ENCODE assay signal across 1 cellular context in the genomic region with DNA sequence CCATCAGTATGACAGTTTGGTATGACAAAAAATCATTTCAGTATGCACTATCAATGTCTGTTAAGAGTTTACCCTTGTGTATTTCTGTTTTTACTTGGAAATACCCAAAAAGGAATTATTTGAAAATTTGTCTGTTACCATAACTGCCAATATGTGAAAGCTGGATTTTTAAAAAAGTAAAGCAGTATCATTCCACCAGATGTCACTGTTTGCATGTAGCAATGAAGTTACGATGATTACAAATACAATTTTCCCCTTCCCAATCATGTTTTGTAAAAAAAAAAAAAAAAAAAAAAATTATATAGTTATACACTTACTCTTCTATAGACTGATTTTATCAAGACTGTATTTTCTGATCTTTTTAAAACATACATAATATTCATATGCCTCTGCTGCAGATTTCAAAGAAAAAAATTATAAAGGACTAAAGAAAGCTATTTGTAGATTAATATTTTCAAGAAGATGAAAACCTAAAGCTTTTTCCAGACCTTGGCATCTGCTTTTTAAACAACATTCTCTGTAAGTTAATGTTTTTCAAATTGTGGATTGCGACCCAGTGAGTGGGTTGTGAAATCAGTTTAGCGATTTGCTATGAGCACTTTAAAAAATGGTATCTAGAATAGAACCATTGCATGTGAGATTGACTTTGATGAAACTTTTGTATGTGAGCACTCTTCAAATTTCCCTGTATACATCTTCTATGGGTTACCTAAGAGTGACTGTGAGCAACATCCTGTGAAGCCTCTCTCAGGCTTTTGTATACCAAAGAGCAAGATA.
TF ChIP-seq lines count a peak whose summit lies in the region.

No MANE protein-coding gene starts in this region.

TF ChIP-seq in HepG2, 621 proteins besides CTCF, POLR2A, EP300 and RAD21 (continued from another document and continues in another):
- TF ChIP-seq GMEB2 (CRISPR knock-in tag; IDR thresholded peaks at IDR 0.05; ENCODE audit: low read depth) (no peak), SP2 (CRISPR knock-in tag; IDR thresholded peaks at IDR 0.05) (no peak), ZNF331 (CRISPR knock-in tag; IDR thresholded peaks at IDR 0.05) (no peak), MIXL1 (CRISPR knock-in tag; IDR thresholded peaks at IDR 0.05) (peak; percentile 66), ZNF614 (CRISPR knock-in tag; IDR thresholded peaks at IDR 0.05; ENCODE audit: borderline replicate concordance) (peak; percentile 24; the same call in 1 of the 2 replicates), ZNF432 (CRISPR knock-in tag; IDR thresholded peaks at IDR 0.05; ENCODE audit: borderline replicate concordance) (no peak), NCOA5 (CRISPR knock-in tag; IDR thresholded peaks at IDR 0.05) (no peak), THAP11 (CRISPR knock-in tag; IDR thresholded peaks at IDR 0.05) (0 out of 2 replicates have a peak, but pooled peaks have one; percentile 13), ADNP (CRISPR knock-in tag; IDR thresholded peaks at IDR 0.05) (no peak), ATF7 (IDR thresholded peaks at IDR 0.05) (no peak), ATF7 (CRISPR knock-in tag; IDR thresholded peaks at IDR 0.05) (no peak), ZBTB20 (CRISPR knock-in tag; IDR thresholded peaks at IDR 0.05; ENCODE audit: borderline replicate concordance, low read depth) (no peak), ZNF441 (CRISPR knock-in tag; IDR thresholded peaks at IDR 0.05; ENCODE audit: borderline replicate concordance) (no peak), ZNF766 (CRISPR knock-in tag; IDR thresholded peaks at IDR 0.05; ENCODE audit: borderline replicate concordance) (no peak), KAT8 (CRISPR knock-in tag; IDR thresholded peaks at IDR 0.05) (peak; percentile 57), ZNF180 (CRISPR knock-in tag; IDR thresholded peaks at IDR 0.05; ENCODE audit: borderline replicate concordance, low read depth) (no peak), PRDM10 (CRISPR knock-in tag; IDR thresholded peaks at IDR 0.05; ENCODE audit: low read depth) (no peak), FOXA1 (IDR thresholded peaks at IDR 0.05) (no peak), FOXA1 (CRISPR knock-in tag; IDR thresholded peaks at IDR 0.05) (no peak), POGK (CRISPR knock-in tag; conservative IDR thresholded peaks at IDR 0.05) (no peak), PITX1 (CRISPR knock-in tag; IDR thresholded peaks at IDR 0.05) (no peak), SMC3 (IDR thresholded peaks at IDR 0.05; ENCODE audit: low read length) (peak; percentile 99), ATF2 (CRISPR knock-in tag; IDR thresholded peaks at IDR 0.05) (0 out of 2 replicates have a peak, but pooled peaks have one; percentile 53), HMGXB4 (CRISPR knock-in tag; IDR thresholded peaks at IDR 0.05; ENCODE audit: borderline replicate concordance in 1 of 2, low read depth in 1 of 2) (peak in 1 of 2 experiments; percentile 46; a peak in 1 of 4 replicates), HDAC2 (CRISPR knock-in tag; IDR thresholded peaks at IDR 0.05) (no peak), IKZF4 (CRISPR knock-in tag; IDR thresholded peaks at IDR 0.05; ENCODE audit: borderline replicate concordance, low read depth, not compliant biosample characterization) (no peak), MAFK (conservative IDR thresholded peaks at IDR 0.05 in 1 of 2, IDR thresholded peaks at IDR 0.05 in 1 of 2; ENCODE audit: low read length in 2 of 2) (no peak), XRCC5 (optimal IDR thresholded peaks at IDR 0.05; ENCODE audit: low read length) (no peak), FOXA3 (CRISPR knock-in tag; IDR thresholded peaks at IDR 0.05) (peak; percentile 41; the same call in 1 of the 2 replicates), SSRP1 (CRISPR knock-in tag; IDR thresholded peaks at IDR 0.05) (no peak), SP5 (CRISPR knock-in tag; IDR thresholded peaks at IDR 0.05; ENCODE audit: borderline replicate concordance, low read depth) (no peak), ZNF567 (CRISPR knock-in tag; IDR thresholded peaks at IDR 0.05; ENCODE audit: borderline replicate concordance) (no peak), ZFYVE20 (CRISPR knock-in tag; IDR thresholded peaks at IDR 0.05; ENCODE audit: borderline replicate concordance, low read depth) (no peak), CEBPG (CRISPR knock-in tag; IDR thresholded peaks at IDR 0.05) (0 out of 2 replicates have a peak, but pooled peaks have one; percentile 13), ZNF17 (CRISPR knock-in tag; IDR thresholded peaks at IDR 0.05) (no peak), HMGA1 (CRISPR knock-in tag; conservative IDR thresholded peaks at IDR 0.05) (no peak), ZNF724P (CRISPR knock-in tag; IDR thresholded peaks at IDR 0.05; ENCODE audit: borderline replicate concordance) (no peak), THYN1 (CRISPR knock-in tag; IDR thresholded peaks at IDR 0.05; ENCODE audit: borderline replicate concordance, low read depth) (peak; percentile 74; the same call in 1 of the 2 replicates), ESRRA (CRISPR knock-in tag; IDR thresholded peaks at IDR 0.05; ENCODE audit: low read depth) (no peak), ZGPAT (CRISPR knock-in tag; IDR thresholded peaks at IDR 0.05) (peak; percentile 38; the same call in 1 of the 2 replicates), ARID3A (IDR thresholded peaks at IDR 0.05; ENCODE audit: low read depth, low read length) (peak; percentile 93), GTF2F1 (IDR thresholded peaks at IDR 0.05; ENCODE audit: low read length) (no peak)
- TF ChIP-seq, protein P1, sequence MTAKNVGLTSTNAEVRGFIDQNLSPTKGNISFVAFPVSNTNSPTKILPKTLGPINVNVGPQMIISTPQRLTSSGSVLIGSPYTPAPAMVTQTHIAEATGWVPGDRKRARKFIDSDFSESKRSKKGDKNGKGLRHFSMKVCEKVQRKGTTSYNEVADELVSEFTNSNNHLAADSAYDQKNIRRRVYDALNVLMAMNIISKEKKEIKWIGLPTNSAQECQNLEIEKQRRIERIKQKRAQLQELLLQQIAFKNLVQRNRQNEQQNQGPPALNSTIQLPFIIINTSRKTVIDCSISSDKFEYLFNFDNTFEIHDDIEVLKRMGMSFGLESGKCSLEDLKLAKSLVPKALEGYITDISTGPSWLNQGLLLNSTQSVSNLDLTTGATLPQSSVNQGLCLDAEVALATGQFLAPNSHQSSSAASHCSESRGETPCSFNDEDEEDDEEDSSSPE (CRISPR knock-in tag; IDR thresholded peaks at IDR 0.05): 0 out of 2 replicates have a peak, but pooled peaks have one; percentile 16
- TF ChIP-seq, protein P2, sequence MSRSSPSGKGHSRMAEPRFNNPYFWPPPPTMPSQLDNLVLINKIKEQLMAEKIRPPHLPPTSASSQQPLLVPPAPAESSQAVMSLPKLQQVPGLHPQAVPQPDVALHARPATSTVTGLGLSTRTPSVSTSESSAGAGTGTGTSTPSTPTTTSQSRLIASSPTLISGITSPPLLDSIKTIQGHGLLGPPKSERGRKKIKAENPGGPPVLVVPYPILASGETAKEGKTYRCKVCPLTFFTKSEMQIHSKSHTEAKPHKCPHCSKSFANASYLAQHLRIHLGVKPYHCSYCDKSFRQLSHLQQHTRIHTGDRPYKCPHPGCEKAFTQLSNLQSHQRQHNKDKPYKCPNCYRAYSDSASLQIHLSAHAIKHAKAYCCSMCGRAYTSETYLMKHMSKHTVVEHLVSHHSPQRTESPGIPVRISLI (CRISPR knock-in tag; IDR thresholded peaks at IDR 0.05; ENCODE audit: borderline replicate concordance): no peak
